Comparison of ENCODE assay signal across 18 cellular contexts in the genomic region with DNA sequence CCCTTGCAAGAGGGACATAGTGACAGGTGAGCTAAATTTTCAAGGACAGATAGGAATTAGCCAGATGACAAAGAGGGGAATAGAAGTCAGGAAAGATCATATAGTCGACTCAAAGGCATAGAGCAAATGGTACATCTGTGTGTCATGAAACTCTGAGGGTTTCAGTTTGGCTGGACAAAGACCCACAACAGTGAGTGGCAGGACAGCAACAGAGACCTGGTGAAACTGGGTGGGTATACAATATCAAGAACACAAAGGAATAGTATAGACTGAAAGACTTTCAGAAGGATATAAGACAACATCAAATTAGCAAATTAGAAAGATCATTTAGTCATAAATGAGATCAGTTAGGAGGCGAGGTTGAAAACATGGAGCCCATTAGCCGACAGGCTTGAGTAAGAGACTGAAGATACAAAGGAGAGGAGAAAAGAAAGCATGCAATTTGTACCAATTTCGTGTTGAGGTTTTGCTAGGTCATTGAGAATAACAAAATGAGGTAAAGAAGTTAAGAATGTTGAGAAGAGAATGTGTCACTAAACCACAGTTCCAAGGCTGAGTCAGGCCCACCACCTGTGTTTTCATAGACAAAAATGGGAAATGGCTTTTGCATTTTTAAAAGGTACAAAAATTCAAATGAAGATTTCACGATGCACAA.
DNase-seq lines count a peak whose midpoint lies in the region; ATAC-seq, FAIRE-seq and TF ChIP-seq lines count a peak whose summit lies in the region.
"Had no signal": no experiment of that assay in that cellular context is flagged by ENCODE, and none has a peak within 500 bp of the region (broad histone marks: within the 10 kb centered on the region; RNA-seq: fewer than 3 reads in every experiment).

No MANE protein-coding gene starts in this region.

- CTCF ChIA-PET in activated CD8-positive, alpha-beta T cell treated with anti-CD3 and anti-CD28 coated beads for 36 hours (lab: Charles Lee): interaction anchor here (1.0 to 1.8 kb wide), 2 partner anchors 15 to 121 kb away, joined by 4 read pairs; no protein-coding TSS in a partner anchor
- CTCF ChIA-PET in activated CD8-positive, alpha-beta T cell treated with anti-CD3 and anti-CD28 coated beads, Interleukin-2, amount 10 ng/mL, durations not matched to agents 7 days and 5 days (lab: Charles Lee): interaction anchor here (1.2 kb wide), 1 partner anchor 121 kb away, joined by 3 read pairs; no protein-coding TSS in a partner anchor
- CTCF ChIA-PET in K562 (lab: Yijun Ruan, JAX; ENCODE audit: low intra/inter-chr PET ratio): no interaction called here

- DNase-seq in activated CD8-positive, alpha-beta T cell treated with anti-CD3 and anti-CD28 coated beads for 36 hours: peak; percentile 28
- no peak for DNase-seq in activated CD8-positive, alpha-beta T cell treated with anti-CD3 and anti-CD28 coated beads, Interleukin-2, amount 10 ng/mL, durations not matched to agents 7 days and 5 days
- peak; percentile 87 for DNase-seq in HT1080 (ENCODE audit: low read depth)
- no peak for DNase-seq in K562 (ENCODE audit: extremely low read depth in 1 of 4, low spot score in 3 of 4)
- DNase-seq in skeletal muscle cell (ENCODE audit: low read depth): peak; percentile 10
- no peak for DNase-seq in Karpas-422
- no peak for DNase-seq in DMS153 treated with DMSO at 0.1 percent for 48 hours (lab: John Stamatoyannopoulos, UW; ENCODE audit: unreplicated experiment)
- no peak for DNase-seq in LoVo (ENCODE audit: low spot score)
- DNase-seq: effector memory CD4-positive, alpha-beta T cell; glutamatergic neuron; left colon; small intestine had no signal

- 0% methylated on average over 5 of the region's 5 CpGs for WGBS in K562 (ENCODE audit: insufficient coverage, low coverage, missing lambda C conversion rate)

- no peaks in the 10 kb centered on the region for H3K9me3 Mint-ChIP-seq in activated CD8-positive, alpha-beta T cell treated with anti-CD3 and anti-CD28 coated beads for 36 hours
- H3K9me3 Mint-ChIP-seq in activated CD8-positive, alpha-beta T cell treated with anti-CD3 and anti-CD28 coated beads, Interleukin-2, amount 10 ng/mL, durations not matched to agents 7 days and 5 days (ENCODE audit: insufficient read depth): no peaks in the 10 kb centered on the region
- H3K9me3 Mint-ChIP-seq: nephron, type B pancreatic cell had no signal

- intact Hi-C loops in activated CD8-positive, alpha-beta T cell treated with anti-CD3 and anti-CD28 coated beads for 36 hours (cut with micrococcal nuclease): no loop called here
- intact Hi-C loops in K562 (cut with micrococcal nuclease): no loop called here

- BruUV-seq in K562 (replicated peaks; lab: Mats Ljungman, UMichigan): no TSS peak

- H3K4me1 Mint-ChIP-seq in activated CD8-positive, alpha-beta T cell treated with anti-CD3 and anti-CD28 coated beads for 36 hours (ENCODE audit: low read depth): no peaks in the 10 kb centered on the region
- no peaks in the 10 kb centered on the region for H3K4me1 Mint-ChIP-seq in activated CD8-positive, alpha-beta T cell treated with anti-CD3 and anti-CD28 coated beads, Interleukin-2, amount 10 ng/mL, durations not matched to agents 7 days and 5 days (ENCODE audit: low read depth)
- H3K4me1 Mint-ChIP-seq: nephron had no signal

- no peak for FAIRE-seq in K562 (lab: Jason Lieb, UNC)
- FAIRE-seq: A549, GM12892, H1, small intestine had no signal

- in situ Hi-C loops in K562 (cut with MboI): no loop called here

- H3K27me3 ChIP-seq in K562 (ENCODE audit: control insufficient read depth in 2 of 2, insufficient read depth in 2 of 2, low read length in 2 of 2) (no peaks in the 10 kb centered on the region), Karpas-422 (ENCODE audit: low read length) (no peaks in the 10 kb centered on the region)
- H3K27me3 ChIP-seq: ascending aorta had no signal

- ATAC-seq in activated CD8-positive, alpha-beta T cell treated with anti-CD3 and anti-CD28 coated beads for 36 hours: peak; percentile 42
- no peak for ATAC-seq in activated CD8-positive, alpha-beta T cell treated with anti-CD3 and anti-CD28 coated beads, Interleukin-2, amount 10 ng/mL, durations not matched to agents 7 days and 5 days
- no peak for ATAC-seq in K562
- ATAC-seq: A549, left colon had no signal

- H3K9ac ChIP-seq in K562 (ENCODE audit: insufficient read depth in 1 of 2, low read depth in 2 of 2, low read length in 2 of 2) (no peak overlapping the region), Karpas-422 (ENCODE audit: low read length) (no peak overlapping the region)

- no peaks in the 10 kb centered on the region for H3K27me3 Mint-ChIP-seq in activated CD8-positive, alpha-beta T cell treated with anti-CD3 and anti-CD28 coated beads for 36 hours
- H3K27me3 Mint-ChIP-seq in activated CD8-positive, alpha-beta T cell treated with anti-CD3 and anti-CD28 coated beads, Interleukin-2, amount 10 ng/mL, durations not matched to agents 7 days and 5 days (ENCODE audit: low read depth): no peaks in the 10 kb centered on the region
- H3K27me3 Mint-ChIP-seq: type B pancreatic cell had no signal

- TF ChIP-seq RAD21 in K562 (CRISPR knock-in tag; conservative IDR thresholded peaks at IDR 0.05 in 1 of 2, IDR thresholded peaks at IDR 0.05 in 1 of 2): no peak

- H3K27ac Mint-ChIP-seq in activated CD8-positive, alpha-beta T cell treated with anti-CD3 and anti-CD28 coated beads for 36 hours: no peak overlapping the region
- H3K27ac Mint-ChIP-seq in activated CD8-positive, alpha-beta T cell treated with anti-CD3 and anti-CD28 coated beads, Interleukin-2, amount 10 ng/mL, durations not matched to agents 7 days and 5 days: no peak overlapping the region
- H3K27ac Mint-ChIP-seq: nephron, type B pancreatic cell had no signal

- no peak for TF ChIP-seq CTCF in activated CD8-positive, alpha-beta T cell treated with anti-CD3 and anti-CD28 coated beads for 36 hours (IDR thresholded peaks at IDR 0.05)
- TF ChIP-seq CTCF in K562 (IDR thresholded peaks at IDR 0.05 in 2 of 3, conservative IDR thresholded peaks at IDR 0.05 in 1 of 3; ENCODE audit: insufficient read depth in 2 of 3, low read depth in 1 of 3, low read length in 3 of 3): no peak

- H3K36me3 ChIP-seq in K562 (ENCODE audit: control insufficient read depth, insufficient read depth, low read length): no peaks in the 10 kb centered on the region
- no peaks in the 10 kb centered on the region for H3K36me3 ChIP-seq in Karpas-422 (ENCODE audit: insufficient read depth, low read length)
- H3K36me3 ChIP-seq: ascending aorta had no signal

- no peaks in the 10 kb centered on the region for H3K9me2 ChIP-seq in Karpas-422 (replicated peaks; ENCODE audit: insufficient read depth, low read length)

- no peak for TF ChIP-seq EP300 in K562 (IDR thresholded peaks at IDR 0.05; ENCODE audit: low read length)

- H4K20me1 ChIP-seq in K562 (replicated peaks; ENCODE audit: control insufficient read depth, insufficient read depth, low read length): no peaks in the 10 kb centered on the region
- no peaks in the 10 kb centered on the region for H4K20me1 ChIP-seq in Karpas-422 (ENCODE audit: insufficient read depth, low read depth, low read length)

- H3K9me1 ChIP-seq in K562 (ENCODE audit: control insufficient read depth, insufficient read depth, low read length): no peaks in the 10 kb centered on the region

- POLR2A ChIA-PET in activated CD8-positive, alpha-beta T cell treated with anti-CD3 and anti-CD28 coated beads for 36 hours (lab: Charles Lee): no interaction called here
- POLR2A ChIA-PET in activated CD8-positive, alpha-beta T cell treated with anti-CD3 and anti-CD28 coated beads, Interleukin-2, amount 10 ng/mL, durations not matched to agents 7 days and 5 days (lab: Charles Lee): no interaction called here
- POLR2A ChIA-PET in K562 (lab: Yijun Ruan, JAX): no interaction called here

- H3K36me3 Mint-ChIP-seq in activated CD8-positive, alpha-beta T cell treated with anti-CD3 and anti-CD28 coated beads for 36 hours (ENCODE audit: low read depth): no peaks in the 10 kb centered on the region
- no peaks in the 10 kb centered on the region for H3K36me3 Mint-ChIP-seq in activated CD8-positive, alpha-beta T cell treated with anti-CD3 and anti-CD28 coated beads, Interleukin-2, amount 10 ng/mL, durations not matched to agents 7 days and 5 days (ENCODE audit: low read depth)
- H3K36me3 Mint-ChIP-seq: type B pancreatic cell had no signal

- H3K79me2 ChIP-seq in K562 (ENCODE audit: control insufficient read depth, insufficient read depth, low read length) (no peaks in the 10 kb centered on the region), Karpas-422 (ENCODE audit: low read length) (no peaks in the 10 kb centered on the region)

- H3K9me3 ChIP-seq in K562 (replicated peaks; ENCODE audit: control insufficient read depth, insufficient read depth, low read depth, low read length) (no peaks in the 10 kb centered on the region), Karpas-422 (ENCODE audit: low read length) (no peaks in the 10 kb centered on the region)
- H3K9me3 ChIP-seq: A549, ascending aorta had no signal

- no peak for TF ChIP-seq POLR2A in K562 (conservative IDR thresholded peaks at IDR 0.05)

- no peaks in the 10 kb centered on the region for H3K4me1 ChIP-seq in K562 (replicated peaks in 1 of 2; ENCODE audit: control insufficient read depth in 2 of 2, insufficient read depth in 2 of 2, low read length in 2 of 2)
- H3K4me1 ChIP-seq in Karpas-422 (ENCODE audit: low read length): no peaks in the 10 kb centered on the region
- H3K4me1 ChIP-seq: A549, ascending aorta had no signal

- no peak overlapping the region for H2AFZ ChIP-seq in K562 (ENCODE audit: low read depth, low read length)
- H2AFZ ChIP-seq in Karpas-422 (ENCODE audit: low read length): no peak overlapping the region

- H3K4me3 ChIP-seq in K562 (no peak overlapping the region), skeletal muscle cell (ENCODE audit: low read depth, low read length) (no peak overlapping the region), Karpas-422 (ENCODE audit: low read length) (no peak overlapping the region)
- H3K4me3 ChIP-seq: A549, ascending aorta had no signal

- no peak overlapping the region for H3K4me2 ChIP-seq in K562 (ENCODE audit: insufficient read depth, low read length)
- no peak overlapping the region for H3K4me2 ChIP-seq in Karpas-422 (ENCODE audit: low read depth, low read length, poor library complexity, severe bottlenecking)
- H3K4me2 ChIP-seq: A549 had no signal

- H3K27ac ChIP-seq in K562 (ENCODE audit: extremely low read depth, low read depth, low read length) (no peak overlapping the region), Karpas-422 (ENCODE audit: low read length) (no peak overlapping the region)
- H3K27ac ChIP-seq: A549, ascending aorta had no signal

- no peak overlapping the region for H3K4me3 Mint-ChIP-seq in activated CD8-positive, alpha-beta T cell treated with anti-CD3 and anti-CD28 coated beads for 36 hours
- H3K4me3 Mint-ChIP-seq in activated CD8-positive, alpha-beta T cell treated with anti-CD3 and anti-CD28 coated beads, Interleukin-2, amount 10 ng/mL, durations not matched to agents 7 days and 5 days: no peak overlapping the region
- H3K4me3 Mint-ChIP-seq: nephron, type B pancreatic cell had no signal

TF ChIP-seq in K562, 482 proteins besides CTCF, POLR2A, EP300 and RAD21:
- TF ChIP-seq TAF7 (tag; IDR thresholded peaks at IDR 0.05) (no peak), ZNF444 (CRISPR knock-in tag; IDR thresholded peaks at IDR 0.05) (no peak), FOSL1 (tag; conservative IDR thresholded peaks at IDR 0.05) (0 out of 2 replicates have a peak, but pooled peaks have one; percentile 17)

Comparison
In these comparisons a context has a peak if more than half of its experiments do, and no peak if none do; other contexts are left out.
1. DNase-seq: peak in activated CD8-positive, alpha-beta T cell treated with anti-CD3 and anti-CD28 coated beads for 36 hours (single experiment), HT1080 (single experiment) and skeletal muscle cell (single experiment); none in activated CD8-positive, alpha-beta T cell treated with anti-CD3 and anti-CD28 coated beads, Interleukin-2, amount 10 ng/mL, durations not matched to agents 7 days and 5 days (single experiment), K562 (0 of 4), Karpas-422 (single experiment), DMS153 treated with DMSO at 0.1 percent for 48 hours (single experiment) and LoVo (single experiment).